In the genomic region with DNA sequence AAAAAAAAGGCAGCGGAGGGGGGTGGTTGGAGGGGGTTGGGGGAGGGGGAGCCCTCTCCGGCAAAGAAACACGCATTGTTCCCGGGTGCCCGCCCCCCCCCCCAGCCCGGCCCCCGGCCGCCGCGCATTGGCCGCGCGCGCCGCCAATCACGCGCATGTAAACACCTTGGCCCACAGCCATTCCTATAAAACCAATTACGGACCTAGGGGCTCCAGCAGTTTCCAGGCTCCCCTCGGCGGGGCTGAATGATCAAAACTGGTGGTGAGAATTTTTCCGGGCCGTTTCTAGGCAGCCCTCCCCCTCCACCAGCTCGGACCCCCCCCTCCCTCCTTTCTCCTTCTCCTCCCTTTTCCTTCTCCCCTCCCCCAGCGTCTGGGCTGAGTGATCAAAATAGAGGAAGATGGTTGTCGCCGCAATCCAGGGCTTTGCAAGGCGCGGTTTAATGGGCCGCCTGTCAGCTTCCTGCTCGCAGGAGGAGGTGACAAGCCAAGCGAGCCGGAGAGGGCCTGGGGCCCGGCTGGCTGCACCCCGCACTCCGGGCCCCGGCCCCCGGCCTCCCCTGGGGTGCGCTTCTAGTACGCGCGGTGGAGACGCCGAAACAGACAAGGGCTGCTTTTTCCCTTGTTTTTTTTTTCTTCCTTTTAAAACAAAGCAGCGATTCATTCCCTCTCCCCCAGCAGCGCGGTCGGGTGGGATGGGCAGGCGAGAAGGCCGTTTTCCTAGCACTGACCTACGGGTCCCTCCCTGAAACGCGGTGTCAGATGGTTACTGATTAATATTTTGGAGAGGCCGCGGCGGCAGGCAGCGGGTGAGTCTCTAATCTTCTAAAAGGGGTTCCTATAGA, we compare ENCODE assay signal across 8 cellular contexts. TPM values are rescaled to one million over a fixed set of nuclear protein-coding genes. Genes with fewer than 3 reads are reported as not detected.
DNase-seq lines count a peak whose midpoint lies in the region; ATAC-seq, FAIRE-seq and TF ChIP-seq lines count a peak whose summit lies in the region.

No MANE protein-coding gene starts in this region.

- DNase-seq in GM03348 (ENCODE audit: low spot score), result peak; percentile 98
- DNase-seq in MG63, result peak; percentile 94
- peak; percentile 99 for DNase-seq in RCC 7860 (ENCODE audit: low spot score)
- peak; percentile 99 for DNase-seq in astrocyte of the cerebellum (ENCODE audit: low read depth)
- DNase-seq in left ventricle myocardium inferior, result peak; percentile 95
- DNase-seq in osteocyte (ENCODE audit: extremely low spot score, unreplicated experiment), result peak; percentile 99

- peak; percentile 52 for FAIRE-seq in RCC 7860 (lab: Jason Lieb, UNC)

- peaks cover 81% of the 10 kb centered on the region for H3K4me1 ChIP-seq in left ventricle myocardium inferior

- TF ChIP-seq CTCF in astrocyte of the cerebellum (IDR thresholded peaks at IDR 0.05; ENCODE audit: low read depth, low read length, missing control alignments), result no peak
- TF ChIP-seq CTCF in left ventricle myocardium inferior (IDR thresholded peaks at IDR 0.05; ENCODE audit: borderline replicate concordance), result no peak
- no peak for TF ChIP-seq CTCF in osteocyte (IDR thresholded peaks at IDR 0.05)

- ATAC-seq in HG02870 (IDR thresholded peaks at IDR 0.05; ENCODE audit: unreplicated experiment) (no peak), GM21526 (IDR thresholded peaks at IDR 0.05; ENCODE audit: low FRiP score, unreplicated experiment) (no peak)

- peak overlapping the region; percentile 100 for H3K27ac ChIP-seq in left ventricle myocardium inferior (replicated peaks)

- no peaks in the 10 kb centered on the region for H3K27me3 ChIP-seq in MG63
- no peaks in the 10 kb centered on the region for H3K27me3 ChIP-seq in left ventricle myocardium inferior (ENCODE audit: low read depth)

- H3K36me3 ChIP-seq in MG63 (no peaks in the 10 kb centered on the region; the same call in 1 of the 2 replicates), left ventricle myocardium inferior (no peaks in the 10 kb centered on the region)

- H3K9me3 ChIP-seq in MG63, result no peaks in the 10 kb centered on the region
- H3K9me3 ChIP-seq in left ventricle myocardium inferior (replicated peaks), result no peaks in the 10 kb centered on the region

- peak overlapping the region; percentile 98 for H3K4me3 Mint-ChIP-seq in osteocyte (ENCODE audit: unreplicated experiment)

- in situ Hi-C loops in astrocyte of the cerebellum (cut with HindIII; ENCODE audit: low sequenced_read_pairs), result no loop called here

- peaks cover 10% of the 10 kb centered on the region for H3K36me3 Mint-ChIP-seq in osteocyte (ENCODE audit: unreplicated experiment)

- no peaks in the 10 kb centered on the region for H3K27me3 Mint-ChIP-seq in osteocyte (ENCODE audit: unreplicated experiment)

- H3K9me3 Mint-ChIP-seq in osteocyte (ENCODE audit: unreplicated experiment), result no peaks in the 10 kb centered on the region

- intact Hi-C loops in left ventricle myocardium inferior (cut with micrococcal nuclease), result no loop called here

- H3K4me3 ChIP-seq in MG63 (peak overlapping the region; percentile 98), astrocyte of the cerebellum (ENCODE audit: low read depth, low read length) (peak overlapping the region; percentile 93), left ventricle myocardium inferior (peak overlapping the region; percentile 100)

- H3K27ac Mint-ChIP-seq in osteocyte (ENCODE audit: unreplicated experiment), result peak overlapping the region; percentile 99

- H3K4me1 Mint-ChIP-seq in osteocyte (ENCODE audit: unreplicated experiment), result peaks cover 8% of the 10 kb centered on the region

RNA-seq across cellular contexts. Expression of gene TNRC18, which starts 0.4 kb away (rescaled TPM):
- 17.3 and 25.0 TPM in 2 replicates for total RNA-seq in MG63 (2014; rRNA removed; shearing (Covaris generic); ENCODE audit: low replicate concordance)
- total RNA-seq in left ventricle myocardium inferior, result 27.7 TPM
- 198 and 208 TPM in 2 replicates for total RNA-seq in osteocyte
